Comparison of ENCODE assay signal across 22 cellular contexts in genomic region chr3:64715211-64715982, GRCh38. TPM values are rescaled to one million over a fixed set of nuclear protein-coding genes. Genes with fewer than 3 reads are reported as not detected.
A peak's percentile ranks its signal among the peaks of the same experiment; 100 is the strongest.
DNase-seq lines count a peak whose midpoint lies in the region; ATAC-seq and TF ChIP-seq lines count a peak whose summit lies in the region.
"Had no signal": no experiment of that assay in that cellular context is flagged by ENCODE, and none has a peak within 500 bp of the region (broad histone marks: within the 10 kb centered on the region; RNA-seq: fewer than 3 reads in every experiment).

No MANE protein-coding gene starts in this region.

- H3K27ac ChIP-seq in thoracic aorta (peak overlapping the region; percentile 84 to 85), foreskin keratinocyte (no peak overlapping the region)
- H3K27ac ChIP-seq: BLaER1, SJCRH30 had no signal

- DNase-seq in AML-193 (lab: John Stamatoyannopoulos, UW), result peak; percentile 27 to 28
- peak; percentile 68 to 80 for DNase-seq in Kasumi-1 (lab: John Stamatoyannopoulos, UW)
- DNase-seq in fibroblast of pulmonary artery (ENCODE audit: low read depth), result peak; percentile 48
- DNase-seq in thoracic aorta (ENCODE audit: low spot score), result no peak
- DNase-seq in foreskin keratinocyte, result no peak
- no peak for DNase-seq in SK-N-DZ (ENCODE audit: low spot score)
- DNase-seq: CD4-positive, alpha-beta T cell; COR-L47; DMS79; H7; HFFc6; NCI-H1105 treated with DMSO at 0.1 percent for 48 hours; NCI-H2029 treated with DMSO at 0.1 percent for 48 hours; NCI-H2171; NCI-H345; NCI-H524; NCI-H774; NK-92 treated with Interleukin-12 subunit alpha and Interleukin-12 subunit beta, amount 100 ng/mL, for 24 hours; SJCRH30 had no signal

- H3K4me3 ChIP-seq in fibroblast of pulmonary artery (replicated peaks; ENCODE audit: low read depth, low read length), result no peak overlapping the region
- H3K4me3 ChIP-seq in thoracic aorta, result peak overlapping the region; percentile 41
- H3K4me3 ChIP-seq: BLaER1, K562, SJCRH30 had no signal

- H3K27me3 ChIP-seq in thoracic aorta (replicated peaks; ENCODE audit: insufficient read depth), result no peaks in the 10 kb centered on the region
- H3K27me3 ChIP-seq in foreskin keratinocyte, result peaks cover 8% of the 10 kb centered on the region
- H3K27me3 ChIP-seq: BLaER1, SJCRH30 had no signal

- H3K4me1 ChIP-seq in thoracic aorta (ENCODE audit: control insufficient read depth in 1 of 2, low read depth in 2 of 2) (peaks cover 40 to 84% of the 10 kb centered on the region in 2 donors), foreskin keratinocyte (no peaks in the 10 kb centered on the region)
- H3K4me1 ChIP-seq: SJCRH30 had no signal

- no peak for ATAC-seq in thoracic aorta (ENCODE audit: insufficient number of reproducible peaks, low FRiP score, low read depth)
- no peak for ATAC-seq in foreskin keratinocyte
- no peak for ATAC-seq in HG03457 (IDR thresholded peaks at IDR 0.05; ENCODE audit: unreplicated experiment)
- ATAC-seq: K562 had no signal

- H3K36me3 ChIP-seq in thoracic aorta, result no peaks in the 10 kb centered on the region
- H3K36me3 ChIP-seq: BLaER1, SJCRH30 had no signal

- TF ChIP-seq CTCF in fibroblast of pulmonary artery (IDR thresholded peaks at IDR 0.05; ENCODE audit: low read length, missing control alignments) (no peak), thoracic aorta (IDR thresholded peaks at IDR 0.05) (no peak), foreskin keratinocyte (conservative IDR thresholded peaks at IDR 0.05) (no peak)

- H3K9me3 ChIP-seq in thoracic aorta, result no peaks in the 10 kb centered on the region
- H3K9me3 ChIP-seq: BLaER1, SJCRH30 had no signal

RNA-seq across cellular contexts. Expression of gene ADAMTS9, which starts 27.6 kb away (rescaled TPM):
- total RNA-seq in thoracic aorta (100 to 1,000 TPM; 104 to 420 TPM), foreskin keratinocyte (0.07 and 0.21 TPM in 2 replicates)
- polyA plus RNA-seq in foreskin keratinocyte, result 0.04 and 0.11 TPM in 2 replicates
- polyA plus RNA-seq in SK-N-DZ (2014; cell fraction: cytosol; rRNA removed), result 25.4 and 28.3 TPM in 2 replicates
- 18.1 and 39.7 TPM in 2 replicates for polyA plus RNA-seq in SK-N-DZ (2014; cell fraction: nucleus; rRNA removed)
- total RNA-seq: CD4-positive, alpha-beta T cell had no signal

Comparison
In these comparisons a context has a peak if more than half of its experiments do, and no peak if none do; other contexts are left out.
1. DNase-seq: peak in AML-193 (2 of 2), Kasumi-1 (2 of 2) and fibroblast of pulmonary artery (single experiment); none in thoracic aorta (single experiment), foreskin keratinocyte (0 of 2) and SK-N-DZ (single experiment).
2. RNA of gene ADAMTS9, which starts 27.6 kb away (total RNA-seq): 104 to 420 TPM in thoracic aorta; 0.07 to 0.21 TPM in foreskin keratinocyte; every median in the first group is over 10 times any median in the second.